ENCODE assay signal across 35 cellular contexts in genomic region chr21:27157097-27157496, GRCh38.
"Had no signal": no experiment of that assay in that cellular context is flagged by ENCODE, and none has a peak within 500 bp of the region (broad histone marks: within the 10 kb centered on the region; RNA-seq: fewer than 3 reads in every experiment).

No MANE protein-coding gene starts in this region.

- H3K9ac ChIP-seq: KMS-11 had no signal

- H3K4me1 ChIP-seq: SJCRH30 had no signal

- H3K4me3 ChIP-seq: SJCRH30, SK-N-MC had no signal

- ATAC-seq: activated CD8-positive, alpha-beta memory T cell treated with anti-CD3 and anti-CD28 coated beads, Interleukin-2, amount 10 ng/mL, durations not matched to agents 7 days and 5 days; activated T-cell treated with anti-CD3 and anti-CD28 coated beads, Interleukin-2, amount 50 U/mL, for 72 hours; activated T-helper 17 cell treated with anti-CD3 and anti-CD28 coated beads, Interleukin-2, amount 50 U/mL, for 72 hours; Panc1 had no signal

- DNase-seq: activated CD4-positive, alpha-beta memory T cell treated with anti-CD3 and anti-CD28 coated beads, Interleukin-2, amount 10 ng/mL, durations not matched to agents 7 days and 5 days; activated CD4-positive, alpha-beta T cell treated with anti-CD3 and anti-CD28 coated beads for 1 hour; activated CD4-positive, alpha-beta T cell treated with anti-CD3 and anti-CD28 coated beads for 48 hours; activated CD4-positive, CD25-positive, alpha-beta regulatory T cell; activated CD8-positive, alpha-beta memory T cell treated with anti-CD3 and anti-CD28 coated beads for 24 hours; activated CD8-positive, alpha-beta memory T cell treated with anti-CD3 and anti-CD28 coated beads, Interleukin-2, amount 10 ng/mL, durations not matched to agents 7 days and 5 days; activated CD8-positive, alpha-beta memory T cell treated with anti-CD3 and anti-CD28 coated beads, Interleukin-2, amount 50 U/mL, for 48 hours; activated effector memory CD4-positive, alpha-beta T cell treated with anti-CD3 and anti-CD28 coated beads, Interleukin-2, amount 50 U/mL, for 16 hours; activated naive CD4-positive, alpha-beta T cell; activated naive CD4-positive, alpha-beta T cell treated with anti-CD3 and anti-CD28 coated beads, Interleukin-2, amount 50 U/mL, for 16 hours; activated naive CD8-positive, alpha-beta T cell treated with anti-CD3 and anti-CD28 coated beads for 36 hours; activated T-cell treated with anti-CD3 and anti-CD28 coated beads, Interleukin-2, amount 50 U/mL, for 72 hours; amniotic stem cell; aorta; brain microvascular endothelial cell; central memory CD4-positive, alpha-beta T cell; NCI-H1105; NCI-H1417 treated with DMSO at 0.1 percent for 48 hours; NCI-H187 treated with DMSO at 0.1 percent for 48 hours; NCI-H2081; NCI-H2171 treated with DMSO at 0.1 percent for 48 hours; NCI-H2227 treated with DMSO at 0.1 percent for 48 hours; NCI-H446; NCI-H510A treated with DMSO at 0.1 percent for 48 hours; NCI-H526 treated with DMSO at 0.1 percent for 48 hours; NCI-H774; OCI-M1; SHP77; SJCRH30; T1000; WERI-Rb-1 had no signal

- H3K27ac ChIP-seq: brain microvascular endothelial cell, KMS-11, SJCRH30, SK-N-MC, WERI-Rb-1 had no signal

- H3K4me2 ChIP-seq: KMS-11 had no signal

- H3K27me3 ChIP-seq: brain microvascular endothelial cell, SJCRH30 had no signal

- H3K36me3 ChIP-seq: brain microvascular endothelial cell, SJCRH30, WERI-Rb-1 had no signal
